In the genomic region with DNA sequence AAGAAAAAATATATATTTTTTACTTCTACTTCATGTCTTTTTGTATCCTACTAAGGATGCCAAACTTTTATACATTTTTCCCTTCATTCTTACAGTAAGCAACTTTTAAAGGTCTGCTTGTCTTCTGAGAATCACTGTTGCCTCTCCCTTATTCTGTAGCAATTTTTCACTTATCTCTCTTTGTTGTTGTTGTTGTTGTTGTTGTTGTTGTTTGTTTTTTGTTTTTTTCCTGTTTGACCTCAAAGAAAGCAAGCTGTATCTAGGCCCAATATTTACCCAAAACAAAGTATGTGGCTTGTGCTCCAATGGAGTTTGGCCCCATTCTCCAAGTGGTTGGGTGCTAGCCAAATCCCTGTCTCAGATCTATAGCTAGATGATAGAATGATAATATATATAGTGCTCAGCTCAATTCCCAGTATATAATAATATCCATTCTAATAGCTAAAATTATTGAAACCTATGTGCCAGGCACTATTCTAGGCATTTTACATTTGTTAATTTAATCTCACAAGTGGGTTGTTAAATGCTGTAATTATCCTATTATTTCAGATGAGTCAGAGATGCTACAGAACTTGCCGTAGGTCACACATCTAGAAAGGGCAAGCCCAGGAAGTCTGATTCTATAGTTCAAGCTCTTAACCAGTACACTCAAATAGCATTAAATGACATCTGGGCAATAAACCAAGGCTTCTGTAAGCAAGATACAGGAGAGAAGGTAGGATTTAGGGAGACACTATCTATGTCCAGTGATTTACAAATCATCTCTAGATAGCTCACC, we compare ENCODE assay signal across 24 cellular contexts.
"Had no signal": no experiment of that assay in that cellular context is flagged by ENCODE, and none has a peak within 500 bp of the region (broad histone marks: within the 10 kb centered on the region; RNA-seq: fewer than 3 reads in every experiment).

No MANE protein-coding gene starts in this region.

- H3K9me3 ChIP-seq: body of pancreas, suprapubic skin had no signal

- H3K4me3 Mint-ChIP-seq: activated CD4-positive, alpha-beta T cell treated with anti-CD3 and anti-CD28 coated beads, Interleukin-2, amount 10 ng/mL, durations not matched to agents 7 days and 5 days; activated naive CD8-positive, alpha-beta T cell; activated T-cell treated with anti-CD3 and anti-CD28 coated beads, Interleukin-2, amount 50 U/mL, for 72 hours; central memory CD8-positive, alpha-beta T cell; memory B cell; natural killer cell treated with Interleukin-12 subunit alpha and Interleukin-12 subunit beta and Interleukin-15 and Interleukin-18, amount 100 ng/mL, for 72 hours; stimulated activated naive CD8-positive, alpha-beta T cell treated with anti-CD3 and anti-CD28 coated beads, Interleukin-15, Interleukin-2, amounts not matched to agents 100 ng/mL and 50 ng/mL, for 24 hours; type B pancreatic cell had no signal

- H3K27ac Mint-ChIP-seq: activated CD4-positive, alpha-beta T cell treated with anti-CD3 and anti-CD28 coated beads, Interleukin-2, amount 10 ng/mL, durations not matched to agents 7 days and 5 days; activated naive CD8-positive, alpha-beta T cell; memory B cell; natural killer cell treated with Interleukin-12 subunit alpha and Interleukin-12 subunit beta and Interleukin-15 and Interleukin-18, amount 100 ng/mL, for 72 hours; stimulated activated naive CD8-positive, alpha-beta T cell treated with anti-CD3 and anti-CD28 coated beads, Interleukin-15, Interleukin-2, amounts not matched to agents 100 ng/mL and 50 ng/mL, for 24 hours; type B pancreatic cell had no signal

- H3K9me3 Mint-ChIP-seq: activated CD4-positive, alpha-beta T cell treated with anti-CD3 and anti-CD28 coated beads, Interleukin-2, amount 10 ng/mL, durations not matched to agents 7 days and 5 days; activated T-cell treated with anti-CD3 and anti-CD28 coated beads, Interleukin-2, amount 50 U/mL, for 72 hours; central memory CD8-positive, alpha-beta T cell; natural killer cell treated with Interleukin-12 subunit alpha and Interleukin-12 subunit beta and Interleukin-15 and Interleukin-18, amount 100 ng/mL, for 72 hours; stimulated activated naive CD8-positive, alpha-beta T cell treated with anti-CD3 and anti-CD28 coated beads, Interleukin-15, Interleukin-2, amounts not matched to agents 100 ng/mL and 50 ng/mL, for 24 hours had no signal

- DNase-seq: activated CD4-positive, alpha-beta T cell treated with anti-CD3 and anti-CD28 coated beads, Interleukin-2, amount 10 ng/mL, durations not matched to agents 7 days and 5 days; activated CD8-positive, alpha-beta memory T cell treated with anti-CD3 and anti-CD28 coated beads, Interleukin-2, amount 50 U/mL, for 48 hours; activated gamma-delta T cell treated with Interleukin-2 at 50 U/mL for 16 hours; activated T-cell treated with anti-CD3 and anti-CD28 coated beads, Interleukin-2, amount 50 U/mL, for 72 hours; amniotic stem cell; body of pancreas; effector CD8-positive, alpha-beta T cell; glutamatergic neuron; hypothalamus; kidney glomerular epithelial cell; left ventricle myocardium superior; nucleus accumbens; right cardiac atrium; small intestine; stimulated activated CD4-positive, alpha-beta T cell treated with anti-CD3 and anti-CD28 coated beads, Interleukin-4, amount 100 ng/mL, for 4 hours; stimulated activated CD8-positive, alpha-beta memory T cell treated with anti-CD3 and anti-CD28 coated beads, Interleukin-4, amount 100 ng/mL, for 48 hours had no signal

- H3K27me3 Mint-ChIP-seq: stimulated activated naive CD8-positive, alpha-beta T cell treated with anti-CD3 and anti-CD28 coated beads, Interleukin-15, Interleukin-2, amounts not matched to agents 100 ng/mL and 50 ng/mL, for 24 hours had no signal

- H3K27ac ChIP-seq: body of pancreas, foreskin keratinocyte, suprapubic skin had no signal

- H3K27me3 ChIP-seq: body of pancreas, foreskin keratinocyte, suprapubic skin had no signal

- H3K4me1 Mint-ChIP-seq: central memory CD8-positive, alpha-beta T cell; memory B cell had no signal

- H3K4me1 ChIP-seq: body of pancreas, suprapubic skin had no signal

- H3K36me3 Mint-ChIP-seq: memory B cell; natural killer cell treated with Interleukin-12 subunit alpha and Interleukin-12 subunit beta and Interleukin-15 and Interleukin-18, amount 100 ng/mL, for 72 hours had no signal
